Comparison of ENCODE assay signal across 8 cellular contexts in the genomic region with DNA sequence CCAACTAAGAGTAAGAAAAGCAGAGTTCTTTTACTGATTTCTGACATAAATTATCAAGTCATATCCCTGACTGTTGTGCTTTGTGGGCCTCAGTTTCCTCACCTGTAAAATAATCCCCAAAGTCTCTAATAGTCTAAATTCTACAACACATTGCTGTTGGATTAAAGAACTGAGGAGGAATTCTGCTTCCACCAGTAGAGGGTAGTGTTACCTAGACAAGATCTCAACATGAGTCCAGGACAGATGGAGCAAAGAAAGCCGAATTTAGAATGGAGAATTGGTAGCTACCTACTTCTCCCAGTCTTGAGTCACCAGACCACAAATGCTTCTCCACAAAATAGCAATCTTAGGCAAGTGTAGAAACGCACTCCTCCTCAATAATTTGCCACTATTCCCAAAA.
DNase-seq lines count a peak whose midpoint lies in the region; ATAC-seq and TF ChIP-seq lines count a peak whose summit lies in the region.

No MANE protein-coding gene starts in this region.

- intact Hi-C loops in posterior cingulate gyrus (cut with DNase I), result loop anchor here (5.0 kb wide), 2 partner anchors 526 to 876 kb away; no protein-coding TSS in a partner anchor

- no peak for ATAC-seq in HG03039 (IDR thresholded peaks at IDR 0.05; ENCODE audit: unreplicated experiment)

- H3K4me1 ChIP-seq in Peyer's patch (no peaks in the 10 kb centered on the region), suprapubic skin (no peaks in the 10 kb centered on the region)

- no peak overlapping the region for H3K4me3 ChIP-seq in Peyer's patch
- no peak overlapping the region for H3K4me3 ChIP-seq in suprapubic skin

- H3K27ac ChIP-seq in Peyer's patch (no peak overlapping the region), suprapubic skin (no peak overlapping the region)

- TF ChIP-seq CTCF in GM10248 (IDR thresholded peaks at IDR 0.05; ENCODE audit: control extremely low read depth, extremely low read depth, low read depth, missing control alignments) (peak; percentile 17), Peyer's patch (IDR thresholded peaks at IDR 0.05) (peak in 3 of 6 experiments; percentile 22 to 28 (median 25)), suprapubic skin (IDR thresholded peaks at IDR 0.05) (no peak)

- H3K27me3 ChIP-seq in Peyer's patch, result no peaks in the 10 kb centered on the region
- H3K27me3 ChIP-seq in suprapubic skin, result no peaks in the 10 kb centered on the region

- in situ Hi-C loops in KBM-7 (cut with MboI; ENCODE audit: low pct_unique_long_range_greater_than_20kb, low sequenced_read_pairs), result no loop called here

- no peaks in the 10 kb centered on the region for H3K9me3 ChIP-seq in Peyer's patch
- no peaks in the 10 kb centered on the region for H3K9me3 ChIP-seq in suprapubic skin

- peak; percentile 12 for DNase-seq in GM10248 (ENCODE audit: extremely low spot score)
- peak; percentile 26 for DNase-seq in KBM-7
- peak; percentile 68 for DNase-seq in RKO (ENCODE audit: low spot score)
- peak; percentile 41 for DNase-seq in iPS-NIHi7 (ENCODE audit: extremely low spot score)
- DNase-seq in posterior cingulate gyrus, result no peak
- no peak for DNase-seq in Peyer's patch
- DNase-seq in suprapubic skin (ENCODE audit: low spot score in 2 of 2), result no peak

- POLR2A ChIA-PET in GM10248 (lab: Yijun Ruan, JAX), result no interaction called here

- TF ChIP-seq EP300 in suprapubic skin (IDR thresholded peaks at IDR 0.05), result no peak

- no peaks in the 10 kb centered on the region for H3K36me3 ChIP-seq in Peyer's patch
- no peaks in the 10 kb centered on the region for H3K36me3 ChIP-seq in suprapubic skin

- CTCF ChIA-PET in GM10248 (lab: Yijun Ruan, JAX), result interaction anchor here (0.9 to 2.5 kb wide), 4 partner anchors 10 to 787 kb away, joined by 4 to 12 read pairs (median 6); no protein-coding TSS in a partner anchor

- TF ChIP-seq POLR2A in Peyer's patch (IDR thresholded peaks at IDR 0.05), result no peak
- TF ChIP-seq POLR2A in suprapubic skin (IDR thresholded peaks at IDR 0.05), result no peak

- WGBS in suprapubic skin, result 11% methylated on average over 2 of the region's 2 CpGs

Comparison
In these comparisons a context has a peak if more than half of its experiments do, and no peak if none do; other contexts are left out.
1. DNase-seq: peak in GM10248 (single experiment), KBM-7 (single experiment), RKO (single experiment) and iPS-NIHi7 (single experiment); none in posterior cingulate gyrus (0 of 10), Peyer's patch (0 of 3) and suprapubic skin (0 of 2).